Comparison of ENCODE assay signal across 8 cellular contexts in genomic region chr18:36130039-36130831, GRCh38. TPM values are rescaled to one million over a fixed set of nuclear protein-coding genes. Genes with fewer than 3 reads are reported as not detected.
DNase-seq lines count a peak whose midpoint lies in the region; ATAC-seq and TF ChIP-seq lines count a peak whose summit lies in the region.

No MANE protein-coding gene starts in this region.

- H3K4me1 ChIP-seq in mesenchymal stem cell (ENCODE audit: control insufficient read depth, insufficient read depth, low read depth, low read length) (peaks cover 17% of the 10 kb centered on the region), vagina (peaks cover 60% of the 10 kb centered on the region)

- H2AK5ac ChIP-seq in mesenchymal stem cell (ENCODE audit: low read length, severe bottlenecking): no peak overlapping the region

- H4K91ac ChIP-seq in mesenchymal stem cell (ENCODE audit: low read length): peak overlapping the region; percentile 55

- no peak overlapping the region for H2BK5ac ChIP-seq in mesenchymal stem cell (ENCODE audit: low read depth, low read length, poor library complexity, severe bottlenecking)

- H3K4me2 ChIP-seq in mesenchymal stem cell (ENCODE audit: low read length, poor library complexity, severe bottlenecking): peak overlapping the region; percentile 46

- peak overlapping the region in 1 of 2 experiments; percentile 8 for H3K14ac ChIP-seq in mesenchymal stem cell (ENCODE audit: low read length in 2 of 2)

- TF ChIP-seq POLR2A in vagina (IDR thresholded peaks at IDR 0.05): no peak

- peak overlapping the region; percentile 15 for H2BK15ac ChIP-seq in mesenchymal stem cell (ENCODE audit: low read depth, poor library complexity, severe bottlenecking)

- H3K27me3 ChIP-seq in mesenchymal stem cell (ENCODE audit: control insufficient read depth in 1 of 2, insufficient read depth in 1 of 2, low read length in 2 of 2): no peaks in the 10 kb centered on the region
- no peaks in the 10 kb centered on the region for H3K27me3 ChIP-seq in vagina

- peak overlapping the region; percentile 92 for H3K4me3 Mint-ChIP-seq in chondrocyte (ENCODE audit: unreplicated experiment)

- peak overlapping the region; percentile 21 for H2BK120ac ChIP-seq in mesenchymal stem cell (ENCODE audit: low read depth, low read length)

- peak overlapping the region in 1 of 2 experiments; percentile 14 for H2BK12ac ChIP-seq in mesenchymal stem cell (ENCODE audit: low read length in 2 of 2)

- H4K8ac ChIP-seq in mesenchymal stem cell (ENCODE audit: low read length): peak overlapping the region; percentile 89

- peak overlapping the region; percentile 97 for H3K9ac ChIP-seq in mesenchymal stem cell (ENCODE audit: low read length)

- peak overlapping the region in 1 of 2 experiments; percentile 2 for H3K23ac ChIP-seq in mesenchymal stem cell (ENCODE audit: low read length in 2 of 2)

- ATAC-seq in GM21737 (IDR thresholded peaks at IDR 0.05; ENCODE audit: unreplicated experiment): peak; percentile 14

- H3K4ac ChIP-seq in mesenchymal stem cell (ENCODE audit: low read depth in 1 of 2, low read length in 2 of 2): peak overlapping the region; percentile 5 to 78

- in situ Hi-C loops in GM13976 (cut with MboI; ENCODE audit: low sequenced_read_pairs, unreplicated experiment): no loop called here

- DNase-seq in GM13976 (ENCODE audit: low spot score) (peak; percentile 52), chondrocyte (ENCODE audit: low spot score) (no peak), mesenchymal stem cell (no peak), vagina (ENCODE audit: extremely low spot score in 2 of 2) (no peak), NCI-H2081 treated with DMSO at 0.1 percent for 48 hours (lab: John Stamatoyannopoulos, UW) (no peak), NCI-H748 treated with DMSO at 0.1 percent for 48 hours (lab: John Stamatoyannopoulos, UW) (no peak)

- H3K36me3 ChIP-seq in KOPT-K1 (ENCODE audit: insufficient read depth, low read length) (peaks cover 37% of the 10 kb centered on the region), mesenchymal stem cell (ENCODE audit: control insufficient read depth in 1 of 2, insufficient read depth in 2 of 2, low read depth in 1 of 2, low read length in 2 of 2) (peaks cover 5 to 27% of the 10 kb centered on the region in 2 experiments), vagina (no peaks in the 10 kb centered on the region)

- intact Hi-C loops in vagina (cut with DNase I): no loop called here

- WGBS in mesenchymal stem cell: 4% methylated on average over 28 of the region's 30 CpGs

- H3K18ac ChIP-seq in mesenchymal stem cell (ENCODE audit: low read depth in 1 of 2, low read length in 2 of 2): peak overlapping the region; percentile 78

- H3K9me3 ChIP-seq in KOPT-K1 (ENCODE audit: insufficient read depth, low read length, poor library complexity, severe bottlenecking) (no peaks in the 10 kb centered on the region), mesenchymal stem cell (ENCODE audit: control insufficient read depth, low read length) (no peaks in the 10 kb centered on the region), vagina (no peaks in the 10 kb centered on the region)

- H3K36me3 Mint-ChIP-seq in chondrocyte (ENCODE audit: low read depth): peaks cover 5% of the 10 kb centered on the region

- peak overlapping the region; percentile 97 for H3K27ac ChIP-seq in KOPT-K1 (ENCODE audit: low read depth, low read length, poor library complexity, severe bottlenecking)
- H3K27ac ChIP-seq in mesenchymal stem cell (ENCODE audit: low read length, poor library complexity, severe bottlenecking): peak overlapping the region; percentile 92
- peak overlapping the region; percentile 97 for H3K27ac ChIP-seq in vagina

- H3K4me3 ChIP-seq in mesenchymal stem cell (ENCODE audit: insufficient read depth in 1 of 2, low read depth in 1 of 2, low read length in 2 of 2) (peak overlapping the region; percentile 74 to 100), vagina (peak overlapping the region; percentile 83 to 96)

- no peaks in the 10 kb centered on the region for H3K9me3 Mint-ChIP-seq in chondrocyte (ENCODE audit: low read depth)

- no peaks in the 10 kb centered on the region for H3K27me3 Mint-ChIP-seq in chondrocyte (ENCODE audit: low read depth)

- peaks cover 7% of the 10 kb centered on the region for H3K79me1 ChIP-seq in mesenchymal stem cell (replicated peaks; ENCODE audit: low read length, poor library complexity, severe bottlenecking)

- TF ChIP-seq CTCF in GM13976 (IDR thresholded peaks at IDR 0.05; ENCODE audit: borderline replicate concordance, control extremely low read depth, extremely low read depth, insufficient read depth, missing control alignments): no peak
- no peak for TF ChIP-seq CTCF in chondrocyte (IDR thresholded peaks at IDR 0.05)
- TF ChIP-seq CTCF in vagina (IDR thresholded peaks at IDR 0.05): no peak

- peaks cover 41% of the 10 kb centered on the region for H3K4me1 Mint-ChIP-seq in chondrocyte (ENCODE audit: low read depth)

- peak overlapping the region; percentile 93 for H3K27ac Mint-ChIP-seq in chondrocyte (ENCODE audit: unreplicated experiment)

- peak overlapping the region; percentile 60 for H2AFZ ChIP-seq in mesenchymal stem cell (ENCODE audit: low read depth, low read length)

RNA-seq across cellular contexts. Expression of gene ELP2, which starts 0.5 kb away (rescaled TPM):
- total RNA-seq in chondrocyte (67.1 to 77.2 TPM (median 70.5 TPM) in 3 replicates), vagina (60.2 TPM)
- polyA plus RNA-seq in mesenchymal stem cell (2013, experiment 1 of 2): 69.9 TPM
- polyA plus RNA-seq in mesenchymal stem cell (2013, experiment 2 of 2): 67.5 TPM

RNA-seq across cellular contexts. Expression of gene SLC39A6, which starts 1.1 kb away (rescaled TPM):
- total RNA-seq in chondrocyte (84.9 to 89.9 TPM (median 86.4 TPM) in 3 replicates), vagina (39.3 TPM)
- 155 TPM for polyA plus RNA-seq in mesenchymal stem cell (2013, experiment 1 of 2)
- polyA plus RNA-seq in mesenchymal stem cell (2013, experiment 2 of 2): 158 TPM

RNA-seq across cellular contexts. Expression of gene MOCOS, which starts 57.1 kb away (rescaled TPM):
- total RNA-seq in chondrocyte (6.7 to 15.7 TPM (median 13.2 TPM) in 3 replicates), vagina (2.2 TPM)
- polyA plus RNA-seq in mesenchymal stem cell (2013, experiment 1 of 2): 0.70 TPM
- polyA plus RNA-seq in mesenchymal stem cell (2013, experiment 2 of 2): 0.68 TPM
